8 cellular contexts compared by ENCODE assay signal in the genomic region with DNA sequence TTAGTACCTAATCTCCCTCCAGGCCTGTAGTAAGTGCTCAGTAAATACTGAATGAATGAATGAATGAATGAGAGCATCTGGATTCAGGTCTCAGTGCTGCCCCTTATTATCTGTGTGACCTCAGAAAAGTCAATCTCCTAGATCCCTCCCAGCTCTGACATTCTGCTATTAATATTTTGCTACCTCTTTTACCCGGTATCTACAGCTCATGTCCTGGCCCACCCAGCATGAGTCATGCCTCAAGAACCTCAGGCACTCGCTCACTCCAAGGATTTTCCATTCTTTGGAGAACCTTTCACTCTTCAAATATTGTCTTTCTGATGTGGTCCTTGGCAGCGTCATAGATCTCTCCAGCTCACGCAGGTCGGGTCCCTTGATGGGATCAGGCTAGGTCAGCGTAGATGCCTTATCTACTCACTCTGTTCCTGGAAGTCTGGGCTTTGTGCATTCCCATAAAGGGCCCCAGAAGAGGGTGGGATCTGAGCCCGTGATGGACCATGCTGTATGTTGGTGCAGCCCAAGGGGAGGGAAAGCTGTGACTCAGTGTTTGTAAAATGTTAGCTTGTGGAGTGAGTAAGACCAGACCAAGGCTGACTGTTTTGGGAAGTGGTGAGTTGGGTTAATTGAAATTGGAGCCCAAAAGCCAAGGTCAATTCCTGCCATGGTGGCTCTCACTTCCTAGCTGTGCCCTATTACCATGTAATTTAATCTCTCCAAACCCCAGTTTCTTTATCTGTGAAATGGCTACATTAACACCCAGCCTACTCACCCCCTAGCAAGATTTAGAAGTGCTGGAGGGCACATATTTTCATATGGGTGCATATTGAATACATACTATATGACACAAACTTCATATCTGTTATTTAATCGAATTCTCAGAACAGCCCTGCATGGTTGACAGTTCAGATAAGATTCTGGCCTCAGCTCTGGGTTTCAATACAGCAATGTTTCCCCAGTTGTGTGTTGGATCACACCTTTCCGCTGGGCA.
DNase-seq lines count a peak whose midpoint lies in the region; ATAC-seq and TF ChIP-seq lines count a peak whose summit lies in the region.

No MANE protein-coding gene starts in this region.

- WGBS in psoas muscle, 3 donors = 72 to 84% (median 78%) methylated on average over 9 of the region's 9 CpGs
- no CpG with 5 or more reads among the region's 9 CpGs for WGBS in neuronal stem cell (ENCODE audit: extremely low coverage in 2 of 2, insufficient read length in 2 of 2, insufficient replicate concordance in 1 of 2), 2 donors

- no peaks in the 10 kb centered on the region for H3K9me3 Mint-ChIP-seq in activated T-cell treated with anti-CD3 and anti-CD28 coated beads, Interleukin-2, amount 50 U/mL, for 24 hours

- no peak overlapping the region for H4K91ac ChIP-seq in neuronal stem cell (ENCODE audit: low read depth, low read length, poor library complexity)

- H3K4me2 ChIP-seq in neuronal stem cell (ENCODE audit: insufficient read depth, low read length, poor library complexity, severe bottlenecking) = no peak overlapping the region

- no peak overlapping the region for H2AFZ ChIP-seq in neuronal stem cell (ENCODE audit: low read length)

- H3K27ac ChIP-seq in foreskin keratinocyte (peak overlapping the region; percentile 44), psoas muscle (no peak overlapping the region), neuronal stem cell (replicated peaks; ENCODE audit: low read length) (no peak overlapping the region)

- in situ Hi-C loops in SK-MEL-5 (cut with HindIII; ENCODE audit: low pct_unique_long_range_greater_than_20kb, low sequenced_read_pairs) = no loop called here

- H3K27ac Mint-ChIP-seq in activated T-cell treated with anti-CD3 and anti-CD28 coated beads, Interleukin-2, amount 50 U/mL, for 24 hours = no peak overlapping the region

- no peak overlapping the region for H3K23ac ChIP-seq in neuronal stem cell (ENCODE audit: low read depth, low read length, poor library complexity)

- DNase-seq in Daoy (ENCODE audit: low read depth) = peak; percentile 98
- DNase-seq in SK-MEL-5 (ENCODE audit: low read depth, low spot score) = peak; percentile 5
- peak; percentile 100 for DNase-seq in foreskin keratinocyte
- peak in 1 of 2 donors; percentile 49 for DNase-seq in psoas muscle
- DNase-seq in neuronal stem cell (ENCODE audit: low spot score) = no peak
- DNase-seq in DMS153 treated with DMSO at 0.1 percent for 48 hours (lab: John Stamatoyannopoulos, UW; ENCODE audit: unreplicated experiment) = no peak
- no peak for DNase-seq in activated T-cell treated with anti-CD3 and anti-CD28 coated beads, Interleukin-2, amount 50 U/mL, for 24 hours

- no peak overlapping the region for H3K4me3 Mint-ChIP-seq in activated T-cell treated with anti-CD3 and anti-CD28 coated beads, Interleukin-2, amount 50 U/mL, for 24 hours

- H2BK5ac ChIP-seq in neuronal stem cell (ENCODE audit: low read length) = no peak overlapping the region

- H2BK12ac ChIP-seq in neuronal stem cell (ENCODE audit: low read length) = no peak overlapping the region

- H3K14ac ChIP-seq in neuronal stem cell (ENCODE audit: low read length) = no peak overlapping the region

- no peaks in the 10 kb centered on the region for H3K36me3 Mint-ChIP-seq in activated T-cell treated with anti-CD3 and anti-CD28 coated beads, Interleukin-2, amount 50 U/mL, for 24 hours (ENCODE audit: low read depth)

- H3K36me3 ChIP-seq in psoas muscle (ENCODE audit: insufficient read depth in 1 of 2, low read depth in 1 of 2) (no peaks in the 10 kb centered on the region), neuronal stem cell (replicated peaks in 1 of 2; ENCODE audit: control insufficient read depth in 2 of 2, insufficient read depth in 2 of 2, low read length in 2 of 2) (no peaks in the 10 kb centered on the region)

- no peak overlapping the region for H2BK120ac ChIP-seq in neuronal stem cell (ENCODE audit: low read depth, low read length)

- intact Hi-C loops in psoas muscle (cut with DNase I) = no loop called here

- no peak overlapping the region for H2AK5ac ChIP-seq in neuronal stem cell (ENCODE audit: low read depth, low read length)

- H3K4me1 ChIP-seq in foreskin keratinocyte (peaks cover 20% of the 10 kb centered on the region), psoas muscle (no peaks in the 10 kb centered on the region), neuronal stem cell (ENCODE audit: control insufficient read depth in 2 of 2, insufficient read depth in 1 of 2, low read depth in 1 of 2, low read length in 2 of 2) (no peaks in the 10 kb centered on the region)

- H4K8ac ChIP-seq in neuronal stem cell (ENCODE audit: low read depth, low read length) = no peak overlapping the region

- ATAC-seq in foreskin keratinocyte = peak; percentile 96
- ATAC-seq in psoas muscle = peak in 3 of 4 donors; percentile 26 to 80 (median 32)
- ATAC-seq in HG03045 (IDR thresholded peaks at IDR 0.05; ENCODE audit: unreplicated experiment) = no peak

- TF ChIP-seq CTCF in foreskin keratinocyte (conservative IDR thresholded peaks at IDR 0.05) (no peak), psoas muscle (IDR thresholded peaks at IDR 0.05) (no peak)

- H2BK15ac ChIP-seq in neuronal stem cell (ENCODE audit: low read length) = no peak overlapping the region

- no peak overlapping the region for H3K4ac ChIP-seq in neuronal stem cell (ENCODE audit: low read length)

- H3K4me1 Mint-ChIP-seq in activated T-cell treated with anti-CD3 and anti-CD28 coated beads, Interleukin-2, amount 50 U/mL, for 24 hours (ENCODE audit: low read depth) = no peaks in the 10 kb centered on the region

- H3K27me3 Mint-ChIP-seq in activated T-cell treated with anti-CD3 and anti-CD28 coated beads, Interleukin-2, amount 50 U/mL, for 24 hours = peaks cover 41% of the 10 kb centered on the region

- H3K27me3 ChIP-seq in foreskin keratinocyte (no peaks in the 10 kb centered on the region), psoas muscle (ENCODE audit: insufficient read depth in 3 of 3, low read length in 2 of 3) (no peaks in the 10 kb centered on the region), neuronal stem cell (ENCODE audit: control insufficient read depth in 3 of 3, insufficient read depth in 3 of 3, low read depth in 1 of 3, low read length in 3 of 3) (no peaks in the 10 kb centered on the region)

- no peaks in the 10 kb centered on the region for H3K79me1 ChIP-seq in neuronal stem cell (ENCODE audit: low read depth, low read length)

- no peak overlapping the region for H3K18ac ChIP-seq in neuronal stem cell (ENCODE audit: low read length)

- H3K9ac ChIP-seq in neuronal stem cell (ENCODE audit: low read depth, low read length, poor library complexity) = no peak overlapping the region

- H3K9me3 ChIP-seq in psoas muscle = no peaks in the 10 kb centered on the region
- no peaks in the 10 kb centered on the region for H3K9me3 ChIP-seq in neuronal stem cell (replicated peaks in 1 of 2; ENCODE audit: control insufficient read depth in 2 of 2, insufficient read depth in 1 of 2, low read depth in 1 of 2, low read length in 2 of 2)

- H3K4me3 ChIP-seq in psoas muscle (no peak overlapping the region), neuronal stem cell (ENCODE audit: low read length in 2 of 2) (no peak overlapping the region)

Comparison
In these comparisons a context has a peak if more than half of its experiments do, and no peak if none do; other contexts are left out.
1. DNase-seq: peak in Daoy (single experiment), SK-MEL-5 (single experiment) and foreskin keratinocyte (2 of 2); none in neuronal stem cell (single experiment), DMS153 treated with DMSO at 0.1 percent for 48 hours (single experiment) and activated T-cell treated with anti-CD3 and anti-CD28 coated beads, Interleukin-2, amount 50 U/mL, for 24 hours (single experiment).